ENCODE assay signal across 1 cellular context in genomic region chr3:69009559-69010410, GRCh38.
TF ChIP-seq lines count a peak whose summit lies in the region.

No MANE protein-coding gene starts in this region.

TF ChIP-seq in H1, 55 proteins besides CTCF, POLR2A, EP300 and RAD21:
- TF ChIP-seq POLR2AphosphoS5 (IDR thresholded peaks at IDR 0.05; ENCODE audit: low read depth, low read length) (peak; percentile 56; the same call in 1 of the 2 replicates), CREB1 (IDR thresholded peaks at IDR 0.05) (peak; percentile 39; the same call in 1 of the 2 replicates), TBP (IDR thresholded peaks at IDR 0.05; ENCODE audit: low read depth, low read length) (peak; percentile 68), TEAD4 (IDR thresholded peaks at IDR 0.05; ENCODE audit: low read depth, low read length) (peak; percentile 96), SP1 (IDR thresholded peaks at IDR 0.05; ENCODE audit: low read depth, low read length) (peak; percentile 45; the same call in 1 of the 2 replicates), SIN3A (conservative IDR thresholded peaks at IDR 0.05 in 1 of 2, IDR thresholded peaks at IDR 0.05 in 1 of 2; ENCODE audit: low read depth in 1 of 2, low read length in 2 of 2) (0 out of 4 replicates have a peak, but pooled peaks of 1 of the 2 experiments have one; percentile 16), CHD2 (IDR thresholded peaks at IDR 0.05; ENCODE audit: low read length) (peak; percentile 18; the same call in 1 of the 2 replicates), SRF (IDR thresholded peaks at IDR 0.05; ENCODE audit: low read depth, low read length) (peak; percentile 74), EGR1 (IDR thresholded peaks at IDR 0.05; ENCODE audit: borderline replicate concordance, low read depth, low read length) (no peak), CHD7 (IDR thresholded peaks at IDR 0.05; ENCODE audit: insufficient replicate concordance, low read length) (peak; percentile 79), NANOG (IDR thresholded peaks at IDR 0.05; ENCODE audit: insufficient read depth, low read depth, low read length, poor library complexity, severe bottlenecking) (peak; percentile 50), KDM4A (IDR thresholded peaks at IDR 0.05; ENCODE audit: low read depth, low read length, severe bottlenecking) (no peak), TAF1 (IDR thresholded peaks at IDR 0.05; ENCODE audit: low read depth, low read length) (peak; percentile 46; the same call in 1 of the 2 replicates), CEBPB (IDR thresholded peaks at IDR 0.05; ENCODE audit: low read depth, low read length) (peak; percentile 44; the same call in 1 of the 2 replicates)
- TF ChIP-seq, protein P1, sequence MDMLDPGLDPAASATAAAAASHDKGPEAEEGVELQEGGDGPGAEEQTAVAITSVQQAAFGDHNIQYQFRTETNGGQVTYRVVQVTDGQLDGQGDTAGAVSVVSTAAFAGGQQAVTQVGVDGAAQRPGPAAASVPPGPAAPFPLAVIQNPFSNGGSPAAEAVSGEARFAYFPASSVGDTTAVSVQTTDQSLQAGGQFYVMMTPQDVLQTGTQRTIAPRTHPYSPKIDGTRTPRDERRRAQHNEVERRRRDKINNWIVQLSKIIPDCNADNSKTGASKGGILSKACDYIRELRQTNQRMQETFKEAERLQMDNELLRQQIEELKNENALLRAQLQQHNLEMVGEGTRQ (IDR thresholded peaks at IDR 0.05; ENCODE audit: low read length) = no peak
